14 cellular contexts compared by ENCODE assay signal in the genomic region with DNA sequence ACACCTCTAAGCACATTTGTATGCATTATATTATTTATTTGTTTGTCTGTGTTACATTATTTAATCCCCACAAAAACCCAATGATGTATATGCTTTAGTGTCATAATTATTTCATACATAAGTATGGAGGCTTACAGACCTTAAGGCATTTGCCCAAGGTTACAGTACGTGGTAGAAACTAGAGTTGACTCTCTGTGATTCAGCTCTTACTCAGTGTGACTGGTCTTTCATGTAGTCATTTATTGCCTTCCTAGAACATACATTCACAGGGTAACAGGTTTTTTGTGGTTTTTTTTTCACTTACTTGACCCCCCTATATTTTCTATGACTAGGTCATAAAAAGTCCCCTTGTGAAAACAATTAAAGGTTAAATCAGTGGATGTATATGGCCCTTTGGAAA.
"Had no signal": no experiment of that assay in that cellular context is flagged by ENCODE, and none has a peak within 500 bp of the region (broad histone marks: within the 10 kb centered on the region; RNA-seq: fewer than 3 reads in every experiment).

No MANE protein-coding gene starts in this region.

- H3K4me3 Mint-ChIP-seq: activated T-cell treated with anti-CD3 and anti-CD28 coated beads, Interleukin-2, amount 50 U/mL, for 4 hours; effector memory CD8-positive, alpha-beta T cell; T-helper 2 cell treated with Interferon-gamma antibody and Interleukin-4, amounts not matched to agents 5 μg/mL and 100 μg/mL, for 36 hours had no signal

- H3K27me3 Mint-ChIP-seq: effector memory CD8-positive, alpha-beta T cell had no signal

- H3K9me3 ChIP-seq: upper lobe of right lung had no signal

- H3K27ac ChIP-seq: ascending aorta, gastroesophageal sphincter, lower lobe of right lung, thoracic aorta, upper lobe of right lung had no signal

- H3K27me3 ChIP-seq: ascending aorta, gastroesophageal sphincter, upper lobe of right lung had no signal

- ATAC-seq: activated T-cell treated with anti-CD3 and anti-CD28 coated beads, Interleukin-2, amount 50 U/mL, for 4 hours; effector memory CD8-positive, alpha-beta T cell; gastroesophageal sphincter; left colon; lower lobe of right lung; sciatic nerve; upper lobe of right lung had no signal

- H3K36me3 ChIP-seq: ascending aorta, gastroesophageal sphincter, lower lobe of right lung, thoracic aorta, upper lobe of right lung had no signal

- H3K4me1 ChIP-seq: ascending aorta, gastroesophageal sphincter, lower lobe of right lung, upper lobe of right lung had no signal

- DNase-seq: activated CD4-positive, alpha-beta T cell treated with anti-CD3 and anti-CD28 coated beads, Interleukin-2, amount 50 U/mL, for 48 hours; activated CD4-positive, CD25-positive, alpha-beta regulatory T cell treated with anti-CD3 and anti-CD28 coated beads, Interleukin-2, amount 50 U/mL, for 72 hours; activated T-cell treated with anti-CD3 and anti-CD28 coated beads, Interleukin-2, amount 50 U/mL, for 4 hours; dermis blood vessel endothelial cell; effector memory CD8-positive, alpha-beta T cell; left colon; lower lobe of right lung; midbrain; upper lobe of right lung had no signal

- H3K4me3 ChIP-seq: ascending aorta, gastroesophageal sphincter, lower lobe of right lung, thoracic aorta, upper lobe of right lung had no signal

- H3K27ac Mint-ChIP-seq: effector memory CD8-positive, alpha-beta T cell; T-helper 2 cell treated with Interferon-gamma antibody and Interleukin-4, amounts not matched to agents 5 μg/mL and 100 μg/mL, for 36 hours had no signal
